ENCODE assay signal across 11 cellular contexts in genomic region chr6:88662163-88662580, GRCh38.
DNase-seq lines count a peak whose midpoint lies in the region; ATAC-seq and TF ChIP-seq lines count a peak whose summit lies in the region.
"Had no signal": no experiment of that assay in that cellular context is flagged by ENCODE, and none has a peak within 500 bp of the region (broad histone marks: within the 10 kb centered on the region; RNA-seq: fewer than 3 reads in every experiment).

No MANE protein-coding gene starts in this region.

- peak; percentile 6 for DNase-seq in HuH-7.5 (ENCODE audit: low spot score)
- peak; percentile 83 for DNase-seq in epithelial cell of proximal tubule (ENCODE audit: low read depth)
- DNase-seq in medulla oblongata (ENCODE audit: extremely low spot score), result no peak
- DNase-seq in NCI-H526 treated with DMSO at 0.1 percent for 48 hours (lab: John Stamatoyannopoulos, UW), result no peak
- DNase-seq in hippocampal formation (lab: John Stamatoyannopoulos, UW), result no peak
- no peak for DNase-seq in naive thymus-derived CD8-positive, alpha-beta T cell
- DNase-seq: NCI-H774, WERI-Rb-1 had no signal

- POLR2A ChIA-PET in naive thymus-derived CD8-positive, alpha-beta T cell (lab: Charles Lee), result no interaction called here

- H3K27ac Mint-ChIP-seq in naive thymus-derived CD8-positive, alpha-beta T cell, result peak overlapping the region in 1 of 10 donors; percentile 49

- peaks cover 17 to 76% (median 44%) of the 10 kb centered on the region in 9 donors for H3K9me3 Mint-ChIP-seq in naive thymus-derived CD8-positive, alpha-beta T cell

- no peak overlapping the region for H3K4me3 Mint-ChIP-seq in naive thymus-derived CD8-positive, alpha-beta T cell

- TF ChIP-seq CTCF in epithelial cell of proximal tubule (conservative IDR thresholded peaks at IDR 0.05; ENCODE audit: low read depth, low read length), result no peak

- H3K27me3 Mint-ChIP-seq in naive thymus-derived CD8-positive, alpha-beta T cell, result no peaks in the 10 kb centered on the region

- peaks cover 0 to 5% (median 2%) of the 10 kb centered on the region in 4 donors for H3K4me1 Mint-ChIP-seq in naive thymus-derived CD8-positive, alpha-beta T cell

- H3K4me3 ChIP-seq in epithelial cell of proximal tubule (ENCODE audit: low read depth, low read length), result peak overlapping the region; percentile 39
- H3K4me3 ChIP-seq: lung had no signal

- ATAC-seq in GM18861 (IDR thresholded peaks at IDR 0.05; ENCODE audit: unreplicated experiment), result peak; percentile 69
- ATAC-seq in GM21717 (IDR thresholded peaks at IDR 0.05; ENCODE audit: unreplicated experiment), result peak; percentile 46
- no peak for ATAC-seq in naive thymus-derived CD8-positive, alpha-beta T cell

- peaks cover 51 to 86% (median 58%) of the 10 kb centered on the region in 3 donors for H3K36me3 Mint-ChIP-seq in naive thymus-derived CD8-positive, alpha-beta T cell

Comparison
In these comparisons a context has a peak if more than half of its experiments do, and no peak if none do; other contexts are left out.
1. ATAC-seq: peak in GM18861 (single experiment) and GM21717 (single experiment); none in naive thymus-derived CD8-positive, alpha-beta T cell (0 of 2).
2. DNase-seq: peak in HuH-7.5 (single experiment) and epithelial cell of proximal tubule (single experiment); none in medulla oblongata (single experiment), NCI-H526 treated with DMSO at 0.1 percent for 48 hours (single experiment), hippocampal formation (0 of 2) and naive thymus-derived CD8-positive, alpha-beta T cell (0 of 10).